ENCODE assay signal across 8 cellular contexts in genomic region chr9:83979812-83980394, GRCh38. TPM values are rescaled to one million over a fixed set of nuclear protein-coding genes. Genes with fewer than 3 reads are reported as not detected.
DNase-seq lines count a peak whose midpoint lies in the region; ATAC-seq and TF ChIP-seq lines count a peak whose summit lies in the region.

TSS of gene HNRNPK (minus strand) at chr9:83980215. CDS start at chr9:83978252, 1,963 bp downstream.

- peak within 1 kb of the TSS; percentile 97 for H3K4me3 Mint-ChIP-seq in type B pancreatic cell

- peaks cover 0 to 33% (median 28%) of the 10 kb centered on the region in 9 donors for H3K36me3 ChIP-seq in heart right ventricle

- intact Hi-C loops in T-helper 1 cell treated with Interleukin-12 subunit alpha and Interleukin-12 subunit beta and Interleukin-4 antibody, amounts not matched to agents 30 ng/mL and 1 ng/mL, for 36 hours (cut with micrococcal nuclease): loop anchor here (1.0 to 5.0 kb wide), 15 partner anchors 22 to 1960 kb away; partner anchors contain the start of genes GKAP1 and KIF27
- intact Hi-C loops in heart right ventricle (cut with DNase I): loop anchor here in 8 of 10 donors (1.0 to 10.0 kb wide), 9 partner anchors 23 to 195 kb away; partner anchors contain the start of gene KIF27 (in 2 of the 8)
- intact Hi-C loops in posterior cingulate gyrus (cut with DNase I): loop anchor here (5.0 kb wide), 1 partner anchor 58 kb away; the partner anchor contains the start of gene KIF27

- WGBS in heart right ventricle, 2 donors: 0% methylated on average over 57 of the region's 57 CpGs

- peak within 1 kb of the TSS; percentile 93 to 100 (median 98) for H3K27ac ChIP-seq in heart right ventricle

- peak within 1 kb of the TSS; percentile 100 for H3K27ac Mint-ChIP-seq in type B pancreatic cell

- peaks cover 40% of the 10 kb centered on the region for H3K36me3 Mint-ChIP-seq in type B pancreatic cell

- no peak for TF ChIP-seq CTCF in GM13977 (IDR thresholded peaks at IDR 0.05; ENCODE audit: extremely low read depth, insufficient read depth, missing control alignments)
- peak in 2 of 9 donors; percentile 27 to 45 for TF ChIP-seq CTCF in heart right ventricle (IDR thresholded peaks at IDR 0.05)
- TF ChIP-seq CTCF in type B pancreatic cell (conservative IDR thresholded peaks at IDR 0.05): no peak

- ATAC-seq in HG02870 (IDR thresholded peaks at IDR 0.05; ENCODE audit: unreplicated experiment) (peak; percentile 80), heart right ventricle (peak; percentile 91 to 97 (median 95))

- DNase-seq in GM13977 (ENCODE audit: low spot score): peak; percentile 98
- peak; percentile 95 for DNase-seq in NCI-H146 (lab: John Stamatoyannopoulos, UW)
- DNase-seq in amniotic epithelial cell (ENCODE audit: low read depth): peak; percentile 96
- peak; percentile 100 for DNase-seq in heart right ventricle
- peak; percentile 97 to 100 (median 99) for DNase-seq in posterior cingulate gyrus
- DNase-seq in type B pancreatic cell (ENCODE audit: extremely low spot score, unreplicated experiment): peak; percentile 100

- in situ Hi-C loops in GM13977 (cut with MboI; ENCODE audit: low pct_unique_long_range_greater_than_20kb, low sequenced_read_pairs, unreplicated experiment): no loop called here

- no peaks in the 10 kb centered on the region for H3K27me3 ChIP-seq in heart right ventricle

- no peaks in the 10 kb centered on the region for H3K9me3 ChIP-seq in heart right ventricle

- peaks cover 0 to 58% (median 45%) of the 10 kb centered on the region in 9 donors for H3K4me1 ChIP-seq in heart right ventricle

- H3K27me3 Mint-ChIP-seq in type B pancreatic cell: peaks cover 3% of the 10 kb centered on the region

- H3K4me1 Mint-ChIP-seq in type B pancreatic cell (ENCODE audit: unreplicated experiment): peaks cover 41% of the 10 kb centered on the region

- peak within 1 kb of the TSS; percentile 69 to 93 (median 83) for H3K4me3 ChIP-seq in heart right ventricle

- no peaks in the 10 kb centered on the region for H3K9me3 Mint-ChIP-seq in type B pancreatic cell

RNA-seq across cellular contexts. Expression of gene HNRNPK, which starts in this region (rescaled TPM):
- 722 and 731 TPM in 2 replicates for total RNA-seq in T-helper 1 cell treated with Interleukin-12 subunit alpha and Interleukin-12 subunit beta and Interleukin-4 antibody, amounts not matched to agents 30 ng/mL and 1 ng/mL, for 36 hours
- total RNA-seq in heart right ventricle: 100 to 1,000 TPM; 269 to 351 (median 326) TPM
- 100 to 1,000 TPM; 129 to 239 TPM for polyA plus RNA-seq in heart right ventricle
- 524 and 673 TPM in 2 replicates for total RNA-seq in type B pancreatic cell (ENCODE audit: low replicate concordance)

Comparison
In these comparisons a context has a peak if more than half of its experiments do, and no peak if none do; other contexts are left out.
1. Peak in every context shown above with its lines: DNase-seq, ATAC-seq, H3K4me3 ChIP-seq and H3K27ac ChIP-seq.